ENCODE assay signal across 1 cellular context in genomic region chr5:141914797-141915196, GRCh38.
TF ChIP-seq lines count a peak whose summit lies in the region.

No MANE protein-coding gene starts in this region.

TF ChIP-seq in H1, 55 proteins besides CTCF, POLR2A, EP300 and RAD21:
- TF ChIP-seq KDM5A (IDR thresholded peaks at IDR 0.05; ENCODE audit: low read length), result no peak
- no peak for TF ChIP-seq ATF2 (IDR thresholded peaks at IDR 0.05; ENCODE audit: low read length)
- TF ChIP-seq NRF1 (IDR thresholded peaks at IDR 0.05; ENCODE audit: low read depth, low read length), result no peak
- TF ChIP-seq KDM1A (IDR thresholded peaks at IDR 0.05; ENCODE audit: borderline replicate concordance, low read length), result 0 out of 2 replicates have a peak, but pooled peaks have one; percentile 35
